In genomic region chr5:138495351-138495750, GRCh38 we compare ENCODE assay signal across 1 cellular context.
TF ChIP-seq lines count a peak whose summit lies in the region.

No MANE protein-coding gene starts in this region.

TF ChIP-seq in IMR-90, 13 proteins besides CTCF, POLR2A, EP300 and RAD21:
- no peak for TF ChIP-seq NFE2L2 (IDR thresholded peaks at IDR 0.05; ENCODE audit: low read depth, low read length)
- TF ChIP-seq MAZ (IDR thresholded peaks at IDR 0.05; ENCODE audit: borderline replicate concordance, low read depth, low read length) = no peak
- no peak for TF ChIP-seq RFX5 (IDR thresholded peaks at IDR 0.05; ENCODE audit: low read depth, low read length)
- TF ChIP-seq MXI1 (IDR thresholded peaks at IDR 0.05; ENCODE audit: borderline replicate concordance, low read depth, low read length) = no peak
- no peak for TF ChIP-seq FOS (IDR thresholded peaks at IDR 0.05; ENCODE audit: low read depth, low read length)
- no peak for TF ChIP-seq ELK1 (IDR thresholded peaks at IDR 0.05; ENCODE audit: borderline replicate concordance, low read depth, low read length)
- TF ChIP-seq RCOR1 (IDR thresholded peaks at IDR 0.05; ENCODE audit: insufficient replicate concordance, low read length) = no peak
- TF ChIP-seq MAFK (IDR thresholded peaks at IDR 0.05; ENCODE audit: low read depth, low read length) = no peak
